Comparison of ENCODE assay signal across 3 cellular contexts in genomic region chr10:110531687-110532086, GRCh38.
TF ChIP-seq lines count a peak whose summit lies in the region.

No MANE protein-coding gene starts in this region.

TF ChIP-seq in HCT116, 20 proteins besides CTCF, POLR2A, EP300 and RAD21:
- TF ChIP-seq FOSL1 (IDR thresholded peaks at IDR 0.05; ENCODE audit: low read depth), result no peak
- TF ChIP-seq REST (IDR thresholded peaks at IDR 0.05; ENCODE audit: low read depth), result no peak
- no peak for TF ChIP-seq SIN3A (IDR thresholded peaks at IDR 0.05; ENCODE audit: low read depth)
- TF ChIP-seq TCF7L2 (IDR thresholded peaks at IDR 0.05; ENCODE audit: borderline replicate concordance, extremely low read depth, insufficient read depth, insufficient read length), result no peak
- no peak for TF ChIP-seq MAX (IDR thresholded peaks at IDR 0.05)
- TF ChIP-seq ZNF274 (IDR thresholded peaks at IDR 0.05; ENCODE audit: low read depth, low read length), result no peak
- no peak for TF ChIP-seq ZFX (IDR thresholded peaks at IDR 0.05)
- TF ChIP-seq SP1 (IDR thresholded peaks at IDR 0.05; ENCODE audit: low read depth), result no peak
- no peak for TF ChIP-seq SRF (IDR thresholded peaks at IDR 0.05; ENCODE audit: low read depth)

TF ChIP-seq in IMR-90, 13 proteins besides CTCF, POLR2A, EP300 and RAD21:
- no peak for TF ChIP-seq MAZ (IDR thresholded peaks at IDR 0.05; ENCODE audit: borderline replicate concordance, low read depth, low read length)
- TF ChIP-seq MAFK (IDR thresholded peaks at IDR 0.05; ENCODE audit: low read depth, low read length), result no peak
- no peak for TF ChIP-seq ELK1 (IDR thresholded peaks at IDR 0.05; ENCODE audit: borderline replicate concordance, low read depth, low read length)
- no peak for TF ChIP-seq USF2 (IDR thresholded peaks at IDR 0.05; ENCODE audit: low read depth, low read length)
- TF ChIP-seq MXI1 (IDR thresholded peaks at IDR 0.05; ENCODE audit: borderline replicate concordance, low read depth, low read length), result no peak
- TF ChIP-seq SMC3 (IDR thresholded peaks at IDR 0.05; ENCODE audit: low read depth, low read length), result no peak
- no peak for TF ChIP-seq RFX5 (IDR thresholded peaks at IDR 0.05; ENCODE audit: low read depth, low read length)
- TF ChIP-seq NFE2L2 (IDR thresholded peaks at IDR 0.05; ENCODE audit: low read depth, low read length), result no peak
- no peak for TF ChIP-seq RCOR1 (IDR thresholded peaks at IDR 0.05; ENCODE audit: insufficient replicate concordance, low read length)
- TF ChIP-seq BHLHE40 (IDR thresholded peaks at IDR 0.05; ENCODE audit: low read depth, low read length), result no peak
- no peak for TF ChIP-seq CEBPB (IDR thresholded peaks at IDR 0.05; ENCODE audit: low read depth, low read length)
- TF ChIP-seq CHD1 (IDR thresholded peaks at IDR 0.05; ENCODE audit: low read depth, low read length), result no peak
- no peak for TF ChIP-seq FOS (IDR thresholded peaks at IDR 0.05; ENCODE audit: low read depth, low read length)

TF ChIP-seq in H1, 55 proteins besides CTCF, POLR2A, EP300 and RAD21:
- no peak for TF ChIP-seq MAX (IDR thresholded peaks at IDR 0.05)
- TF ChIP-seq KDM1A (IDR thresholded peaks at IDR 0.05; ENCODE audit: borderline replicate concordance, low read length), result peak; percentile 75; the same call in 1 of the 2 replicates
- TF ChIP-seq RXRA (IDR thresholded peaks at IDR 0.05; ENCODE audit: insufficient read depth, low read depth, low read length), result no peak
